In genomic region chr11:94127632-94128031, GRCh38 we compare ENCODE assay signal across 8 cellular contexts.
DNase-seq lines count a peak whose midpoint lies in the region; ATAC-seq lines count a peak whose summit lies in the region.

No MANE protein-coding gene starts in this region.

- peak overlapping the region; percentile 72 for H3K4me3 ChIP-seq in skeletal muscle cell (ENCODE audit: low read depth, low read length)

- H3K27ac ChIP-seq in epithelial cell of prostate = peak overlapping the region; percentile 97

- DNase-seq in DMS153 (lab: John Stamatoyannopoulos, UW) = peak; percentile 8
- DNase-seq in DMS153 treated with DMSO at 0.1 percent for 48 hours (lab: John Stamatoyannopoulos, UW; ENCODE audit: unreplicated experiment) = no peak
- peak; percentile 30 for DNase-seq in RKO (ENCODE audit: low spot score)
- DNase-seq in epithelial cell of prostate (ENCODE audit: low read depth, low spot score) = no peak
- no peak for DNase-seq in skeletal muscle cell (ENCODE audit: low read depth)
- no peak for DNase-seq in SHP77 treated with DMSO at 0.1 percent for 48 hours (lab: John Stamatoyannopoulos, UW)

- ATAC-seq in HG03159 (IDR thresholded peaks at IDR 0.05; ENCODE audit: unreplicated experiment) (no peak), HG02973 (IDR thresholded peaks at IDR 0.05; ENCODE audit: unreplicated experiment) (no peak)

Comparison
In these comparisons a context has a peak if more than half of its experiments do, and no peak if none do; other contexts are left out.
1. DNase-seq: peak in DMS153 (single experiment) and RKO (single experiment); none in DMS153 treated with DMSO at 0.1 percent for 48 hours (single experiment), epithelial cell of prostate (single experiment), skeletal muscle cell (single experiment) and SHP77 treated with DMSO at 0.1 percent for 48 hours (single experiment).